Comparison of ENCODE assay signal across 38 cellular contexts in genomic region chr22:39771486-39771885, GRCh38.
"Had no signal": no experiment of that assay in that cellular context is flagged by ENCODE, and none has a peak within 500 bp of the region (broad histone marks: within the 10 kb centered on the region; RNA-seq: fewer than 3 reads in every experiment).

No MANE protein-coding gene starts in this region.

- H3K27ac ChIP-seq: adrenal gland, ascending aorta, body of pancreas, brain microvascular endothelial cell, breast epithelium, cardiac muscle cell had no signal

- H3K9me3 Mint-ChIP-seq: activated naive CD4-positive, alpha-beta T cell treated with anti-CD3 and anti-CD28 coated beads, Interleukin-2, amount 50 U/mL, for 72 hours; activated naive CD8-positive, alpha-beta T cell treated with anti-CD3 and anti-CD28 coated beads, Interleukin-2, amount 50 U/mL, for 24 hours; activated T-helper 17 cell treated with anti-CD3 and anti-CD28 coated beads, Interleukin-2, amount 50 U/mL, for 72 hours; central memory CD8-positive, alpha-beta T cell had no signal

- H3K4me1 ChIP-seq: adrenal gland, ascending aorta, body of pancreas, breast epithelium had no signal

- H3K36me3 Mint-ChIP-seq: activated naive CD4-positive, alpha-beta T cell treated with anti-CD3 and anti-CD28 coated beads, Interleukin-2, amount 50 U/mL, for 72 hours; brain had no signal

- H3K27ac Mint-ChIP-seq: activated naive CD4-positive, alpha-beta T cell treated with anti-CD3 and anti-CD28 coated beads for 36 hours; activated naive CD4-positive, alpha-beta T cell treated with anti-CD3 and anti-CD28 coated beads, Interleukin-2, amount 10 ng/mL, durations not matched to agents 7 days and 5 days; activated naive CD4-positive, alpha-beta T cell treated with anti-CD3 and anti-CD28 coated beads, Interleukin-2, amount 50 U/mL, for 24 hours; activated naive CD4-positive, alpha-beta T cell treated with anti-CD3 and anti-CD28 coated beads, Interleukin-2, amount 50 U/mL, for 72 hours; activated naive CD8-positive, alpha-beta T cell; activated naive CD8-positive, alpha-beta T cell treated with anti-CD3 and anti-CD28 coated beads for 36 hours; activated naive CD8-positive, alpha-beta T cell treated with anti-CD3 and anti-CD28 coated beads, Interleukin-2, amount 10 ng/mL, durations not matched to agents 7 days and 5 days; activated naive CD8-positive, alpha-beta T cell treated with anti-CD3 and anti-CD28 coated beads, Interleukin-2, amount 50 U/mL, for 24 hours; activated T-cell treated with anti-CD3 and anti-CD28 coated beads, Interleukin-2, amount 50 U/mL, for 24 hours; activated T-cell treated with anti-CD3 and anti-CD28 coated beads, Interleukin-2, amount 50 U/mL, for 72 hours; activated T-helper 1 cell treated with anti-CD3 and anti-CD28 coated beads, Interleukin-12 subunit alpha, Interleukin-12 subunit beta, Interleukin-2, Interleukin-4 antibody, amounts not matched to agents 30 ng/mL and 10 ng/mL and 1 ng/mL, durations not matched to agents 14 hours and 24 hours and 36 hours; activated T-helper 17 cell treated with anti-CD3 and anti-CD28 coated beads, Interleukin-2, amount 50 U/mL, for 72 hours; activated T-helper 2 cell treated with anti-CD3 and anti-CD28 coated beads, Interferon-gamma antibody, Interleukin-2, Interleukin-4, amounts not matched to agents 10 μg/mL and 5 μg/mL and 100 μg/mL, durations not matched to agents 14 hours and 24 hours and 36 hours; brain had no signal

- H3K36me3 ChIP-seq: adrenal gland, ascending aorta, brain microvascular endothelial cell, breast epithelium, cardiac muscle cell had no signal

- H3K4me3 ChIP-seq: adrenal gland, ascending aorta, body of pancreas, breast epithelium, cardiac muscle cell had no signal

- H3K27me3 Mint-ChIP-seq: activated naive CD4-positive, alpha-beta T cell treated with anti-CD3 and anti-CD28 coated beads, Interleukin-2, amount 50 U/mL, for 24 hours; activated naive CD8-positive, alpha-beta T cell treated with anti-CD3 and anti-CD28 coated beads, Interleukin-2, amount 50 U/mL, for 24 hours; activated T-cell treated with anti-CD3 and anti-CD28 coated beads, Interleukin-2, amount 50 U/mL, for 24 hours; activated T-helper 17 cell treated with anti-CD3 and anti-CD28 coated beads, Interleukin-2, amount 50 U/mL, for 72 hours; central memory CD8-positive, alpha-beta T cell had no signal

- H3K4me3 Mint-ChIP-seq: activated naive CD4-positive, alpha-beta T cell treated with anti-CD3 and anti-CD28 coated beads for 36 hours; activated naive CD4-positive, alpha-beta T cell treated with anti-CD3 and anti-CD28 coated beads, Interleukin-2, amount 10 ng/mL, durations not matched to agents 7 days and 5 days; activated naive CD4-positive, alpha-beta T cell treated with anti-CD3 and anti-CD28 coated beads, Interleukin-2, amount 50 U/mL, for 24 hours; activated naive CD8-positive, alpha-beta T cell; activated naive CD8-positive, alpha-beta T cell treated with anti-CD3 and anti-CD28 coated beads for 36 hours; activated naive CD8-positive, alpha-beta T cell treated with anti-CD3 and anti-CD28 coated beads, Interleukin-2, amount 10 ng/mL, durations not matched to agents 7 days and 5 days; activated naive CD8-positive, alpha-beta T cell treated with anti-CD3 and anti-CD28 coated beads, Interleukin-2, amount 50 U/mL, for 24 hours; activated T-cell treated with anti-CD3 and anti-CD28 coated beads, Interleukin-2, amount 50 U/mL, for 24 hours; activated T-cell treated with anti-CD3 and anti-CD28 coated beads, Interleukin-2, amount 50 U/mL, for 4 hours; activated T-cell treated with anti-CD3 and anti-CD28 coated beads, Interleukin-2, amount 50 U/mL, for 72 hours; activated T-helper 1 cell treated with anti-CD3 and anti-CD28 coated beads, Interleukin-12 subunit alpha, Interleukin-12 subunit beta, Interleukin-2, Interleukin-4 antibody, amounts not matched to agents 30 ng/mL and 10 ng/mL and 1 ng/mL, durations not matched to agents 14 hours and 24 hours and 36 hours; activated T-helper 17 cell treated with anti-CD3 and anti-CD28 coated beads, Interleukin-2, amount 50 U/mL, for 72 hours; brain; central memory CD8-positive, alpha-beta T cell had no signal

- H3K9me3 ChIP-seq: adrenal gland, ascending aorta, body of pancreas, breast epithelium had no signal

- DNase-seq: activated effector memory CD4-positive, alpha-beta T cell treated with anti-CD3 and anti-CD28 coated beads, Interleukin-2, amount 50 U/mL, for 16 hours; activated effector memory CD4-positive, alpha-beta T cell treated with Interleukin-2 at 50 U/mL for 16 hours; activated gamma-delta T cell; activated gamma-delta T cell treated with Interleukin-2 at 50 U/mL for 16 hours; activated naive CD4-positive, alpha-beta T cell; activated naive CD4-positive, alpha-beta T cell treated with anti-CD3 and anti-CD28 coated beads for 36 hours; activated naive CD4-positive, alpha-beta T cell treated with anti-CD3 and anti-CD28 coated beads, Interleukin-2, amount 10 ng/mL, durations not matched to agents 7 days and 5 days; activated naive CD4-positive, alpha-beta T cell treated with anti-CD3 and anti-CD28 coated beads, Interleukin-2, amount 50 U/mL, for 16 hours; activated naive CD4-positive, alpha-beta T cell treated with Interleukin-2 at 50 U/mL for 16 hours; activated naive CD8-positive, alpha-beta T cell treated with anti-CD3 and anti-CD28 coated beads for 36 hours; activated naive CD8-positive, alpha-beta T cell treated with anti-CD3 and anti-CD28 coated beads, Interleukin-2, amount 10 ng/mL, durations not matched to agents 7 days and 5 days; activated naive CD8-positive, alpha-beta T cell treated with anti-CD3 and anti-CD28 coated beads, Interleukin-2, amount 50 U/mL, for 24 hours; activated T-cell treated with anti-CD3 and anti-CD28 coated beads, Interleukin-2, amount 50 U/mL, for 1 hour; activated T-cell treated with anti-CD3 and anti-CD28 coated beads, Interleukin-2, amount 50 U/mL, for 24 hours; activated T-cell treated with anti-CD3 and anti-CD28 coated beads, Interleukin-2, amount 50 U/mL, for 4 hours; activated T-cell treated with anti-CD3 and anti-CD28 coated beads, Interleukin-2, amount 50 U/mL, for 48 hours; activated T-cell treated with anti-CD3 and anti-CD28 coated beads, Interleukin-2, amount 50 U/mL, for 72 hours; adrenal gland; amniotic stem cell; amygdala; anterior cingulate cortex; aorta; body of pancreas; brain microvascular endothelial cell; caudate nucleus; central memory CD4-positive, alpha-beta T cell; cerebellar nuclear complex had no signal

- ATAC-seq: activated naive CD4-positive, alpha-beta T cell treated with anti-CD3 and anti-CD28 coated beads, Interleukin-2, amount 50 U/mL, for 72 hours; activated naive CD8-positive, alpha-beta T cell treated with anti-CD3 and anti-CD28 coated beads, Interleukin-2, amount 50 U/mL, for 24 hours; activated T-cell treated with anti-CD3 and anti-CD28 coated beads, Interleukin-2, amount 50 U/mL, for 4 hours; activated T-cell treated with anti-CD3 and anti-CD28 coated beads, Interleukin-2, amount 50 U/mL, for 72 hours; activated T-helper 17 cell treated with anti-CD3 and anti-CD28 coated beads, Interleukin-2, amount 50 U/mL, for 72 hours; body of pancreas had no signal
